34 cellular contexts compared by ENCODE assay signal in genomic region chr3:143110371-143110770, GRCh38.
"Had no signal": no experiment of that assay in that cellular context is flagged by ENCODE, and none has a peak within 500 bp of the region (broad histone marks: within the 10 kb centered on the region; RNA-seq: fewer than 3 reads in every experiment).

No MANE protein-coding gene starts in this region.

- H3K27ac ChIP-seq: adrenal gland, ascending aorta, body of pancreas, brain microvascular endothelial cell, breast epithelium, cardiac muscle cell had no signal

- H3K4me1 ChIP-seq: adrenal gland, ascending aorta, body of pancreas, breast epithelium had no signal

- DNase-seq: activated effector memory CD4-positive, alpha-beta T cell treated with anti-CD3 and anti-CD28 coated beads, Interleukin-2, amount 50 U/mL, for 16 hours; activated effector memory CD4-positive, alpha-beta T cell treated with Interleukin-2 at 50 U/mL for 16 hours; activated gamma-delta T cell; activated gamma-delta T cell treated with Interleukin-2 at 50 U/mL for 16 hours; activated naive CD4-positive, alpha-beta T cell; activated naive CD4-positive, alpha-beta T cell treated with anti-CD3 and anti-CD28 coated beads for 36 hours; activated naive CD4-positive, alpha-beta T cell treated with anti-CD3 and anti-CD28 coated beads, Interleukin-2, amount 10 ng/mL, durations not matched to agents 7 days and 5 days; activated naive CD4-positive, alpha-beta T cell treated with anti-CD3 and anti-CD28 coated beads, Interleukin-2, amount 50 U/mL, for 16 hours; activated naive CD4-positive, alpha-beta T cell treated with Interleukin-2 at 50 U/mL for 16 hours; activated naive CD8-positive, alpha-beta T cell treated with anti-CD3 and anti-CD28 coated beads for 36 hours; activated naive CD8-positive, alpha-beta T cell treated with anti-CD3 and anti-CD28 coated beads, Interleukin-2, amount 10 ng/mL, durations not matched to agents 7 days and 5 days; activated naive CD8-positive, alpha-beta T cell treated with anti-CD3 and anti-CD28 coated beads, Interleukin-2, amount 50 U/mL, for 24 hours; activated T-cell treated with anti-CD3 and anti-CD28 coated beads, Interleukin-2, amount 50 U/mL, for 1 hour; activated T-cell treated with anti-CD3 and anti-CD28 coated beads, Interleukin-2, amount 50 U/mL, for 24 hours; activated T-cell treated with anti-CD3 and anti-CD28 coated beads, Interleukin-2, amount 50 U/mL, for 4 hours; activated T-cell treated with anti-CD3 and anti-CD28 coated beads, Interleukin-2, amount 50 U/mL, for 48 hours; activated T-cell treated with anti-CD3 and anti-CD28 coated beads, Interleukin-2, amount 50 U/mL, for 72 hours; adrenal gland; amniotic stem cell; amygdala; anterior cingulate cortex; aorta; body of pancreas; brain microvascular endothelial cell; caudate nucleus; central memory CD4-positive, alpha-beta T cell; cerebellar nuclear complex had no signal

- H3K4me3 ChIP-seq: adrenal gland, ascending aorta, body of pancreas, breast epithelium, cardiac muscle cell had no signal

- H3K36me3 ChIP-seq: adrenal gland, ascending aorta, brain microvascular endothelial cell, breast epithelium, cardiac muscle cell had no signal

- H3K27me3 ChIP-seq: adrenal gland, ascending aorta, body of pancreas, brain microvascular endothelial cell, cardiac muscle cell had no signal

- ATAC-seq: activated naive CD4-positive, alpha-beta T cell treated with anti-CD3 and anti-CD28 coated beads, Interleukin-2, amount 50 U/mL, for 72 hours; activated naive CD8-positive, alpha-beta T cell treated with anti-CD3 and anti-CD28 coated beads, Interleukin-2, amount 50 U/mL, for 24 hours; activated T-cell treated with anti-CD3 and anti-CD28 coated beads, Interleukin-2, amount 50 U/mL, for 4 hours; activated T-cell treated with anti-CD3 and anti-CD28 coated beads, Interleukin-2, amount 50 U/mL, for 72 hours; activated T-helper 17 cell treated with anti-CD3 and anti-CD28 coated beads, Interleukin-2, amount 50 U/mL, for 72 hours; body of pancreas had no signal

- FAIRE-seq: astrocyte, bronchial epithelial cell had no signal
